ENCODE assay signal across 23 cellular contexts in the genomic region with DNA sequence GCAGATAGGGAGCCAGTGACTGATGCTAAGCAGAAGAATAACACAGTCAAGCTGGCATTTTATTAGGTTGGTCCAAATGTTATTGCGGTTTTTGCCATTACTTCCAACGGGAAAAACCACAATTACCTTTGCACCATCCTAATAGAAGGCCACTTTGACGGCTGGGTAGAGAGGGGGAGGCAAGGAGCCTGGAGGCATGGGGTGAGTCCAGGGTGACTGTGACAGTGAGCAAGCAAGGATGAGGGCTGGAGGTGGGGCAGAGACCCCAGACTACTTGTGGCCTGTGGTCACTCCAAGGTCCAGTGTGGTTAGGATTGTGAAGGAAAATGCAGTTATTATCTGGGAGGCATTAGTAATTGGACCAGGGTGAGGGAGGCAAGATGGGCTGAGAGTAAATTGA.
"Had no signal": no experiment of that assay in that cellular context is flagged by ENCODE, and none has a peak within 500 bp of the region (broad histone marks: within the 10 kb centered on the region; RNA-seq: fewer than 3 reads in every experiment).

No MANE protein-coding gene starts in this region.

- H3K36me3 ChIP-seq: esophagus muscularis mucosa, gastroesophageal sphincter, heart left ventricle, left lung, lower lobe of right lung had no signal

- H3K79me2 ChIP-seq: hepatocyte had no signal

- H3K27me3 ChIP-seq: left lung had no signal

- H3K9me3 ChIP-seq: esophagus muscularis mucosa, gastroesophageal sphincter, left lung, lower lobe of right lung, mucosa of descending colon had no signal

- H3K27ac ChIP-seq: coronary artery, dorsolateral prefrontal cortex, esophagus muscularis mucosa, foreskin keratinocyte, gastroesophageal sphincter, heart left ventricle, hepatocyte, left lung, lower lobe of right lung had no signal

- H3K4me2 ChIP-seq: hepatocyte had no signal

- H3K4me3 Mint-ChIP-seq: mesothelial cell of epicardium had no signal

- H2AFZ ChIP-seq: hepatocyte had no signal

- H3K9me3 Mint-ChIP-seq: mesothelial cell of epicardium had no signal

- H3K27ac Mint-ChIP-seq: mesothelial cell of epicardium had no signal

- H3K36me3 Mint-ChIP-seq: mesothelial cell of epicardium had no signal

- DNase-seq: dermis blood vessel endothelial cell; dorsolateral prefrontal cortex; effector CD4-positive, alpha-beta T cell; effector memory CD4-positive, alpha-beta T cell; foreskin keratinocyte; heart left ventricle; hypothalamus; left cardiac atrium; left lung; left ventricle myocardium superior; lower lobe of right lung; mesenchymal stem cell; mucosa of descending colon had no signal

- FAIRE-seq: colon, endothelial cell of umbilical vein, frontal cortex, islet of Langerhans, keratinocyte had no signal

- H3K4me3 ChIP-seq: coronary artery, dorsolateral prefrontal cortex, esophagus muscularis mucosa, gastroesophageal sphincter, heart left ventricle, hepatocyte, left lung, lower lobe of right lung, mucosa of descending colon had no signal

- H3K4me1 ChIP-seq: foreskin keratinocyte, gastroesophageal sphincter, heart left ventricle, left lung, lower lobe of right lung had no signal

- ATAC-seq: foreskin keratinocyte, gastroesophageal sphincter, left cardiac atrium, left lung, left ventricle myocardium superior, lower lobe of right lung, mucosa of descending colon had no signal
